Comparison of ENCODE assay signal across 9 cellular contexts in genomic region chr14:76376001-76376404, GRCh38. TPM values are rescaled to one million over a fixed set of nuclear protein-coding genes. Genes with fewer than 3 reads are reported as not detected.
DNase-seq lines count a peak whose midpoint lies in the region; ATAC-seq and TF ChIP-seq lines count a peak whose summit lies in the region.
"Had no signal": no experiment of that assay in that cellular context is flagged by ENCODE, and none has a peak within 500 bp of the region (broad histone marks: within the 10 kb centered on the region; RNA-seq: fewer than 3 reads in every experiment).

TSS of gene ESRRB (plus strand) at chr14:76376137. CDS start at chr14:76376402, 265 bp downstream.

- H3K36me3 Mint-ChIP-seq in natural killer cell treated with Interleukin-12 subunit alpha and Interleukin-12 subunit beta and Interleukin-15 and Interleukin-18, amount 100 ng/mL, for 72 hours = no peaks in the 10 kb centered on the region
- H3K36me3 Mint-ChIP-seq in CD4-positive, alpha-beta memory T cell = no peaks in the 10 kb centered on the region

- H3K9me3 ChIP-seq in HEK293 (ENCODE audit: control insufficient read depth, insufficient read depth, low read depth, low read length) (no peaks in the 10 kb centered on the region), SK-N-SH (no peaks in the 10 kb centered on the region), right atrium auricular region (no peaks in the 10 kb centered on the region)
- H3K9me3 ChIP-seq in CD4-positive, alpha-beta memory T cell (ENCODE audit: control insufficient read depth in 1 of 2, low read length in 2 of 2) = no peaks in the 10 kb centered on the region

- peak within 1 kb of the TSS; percentile 72 for H3K4me2 ChIP-seq in SK-N-SH

- 7% methylated on average over 16 of the region's 25 CpGs for WGBS in SK-N-SH (ENCODE audit: low lambda C conversion rate)

- no peak within 1 kb of the TSS for H3K27ac Mint-ChIP-seq in natural killer cell treated with Interleukin-12 subunit alpha and Interleukin-12 subunit beta and Interleukin-15 and Interleukin-18, amount 100 ng/mL, for 72 hours
- no peak within 1 kb of the TSS for H3K27ac Mint-ChIP-seq in CD4-positive, alpha-beta memory T cell

- CTCF ChIA-PET in HEK293 (lab: Yijun Ruan, JAX) (interaction anchor here (0.6 to 1.1 kb wide), 3 partner anchors 320 to 561 kb away, joined by 3 to 4 read pairs (median 3); no protein-coding TSS in a partner anchor), SK-N-SH (lab: Yijun Ruan, JAX) (interaction anchor here (1.1 to 3.6 kb wide), 3 partner anchors 11 to 325 kb away, joined by 8 to 13 read pairs (median 10); no protein-coding TSS in a partner anchor)
- CTCF ChIA-PET in CD4-positive, alpha-beta memory T cell (lab: Charles Lee; ENCODE audit: partially characterized antibody) = no interaction called here

- H3K27me3 ChIP-seq in SK-N-SH (ENCODE audit: insufficient read depth) = peaks cover 85% of the 10 kb centered on the region
- H3K27me3 ChIP-seq in right atrium auricular region = peaks cover 6 to 15% of the 10 kb centered on the region in 2 donors
- H3K27me3 ChIP-seq in CD4-positive, alpha-beta memory T cell (ENCODE audit: insufficient read depth, low read length) = peaks cover 13% of the 10 kb centered on the region

- H3K9ac ChIP-seq in SK-N-SH = no peak within 1 kb of the TSS

- H3K9me3 Mint-ChIP-seq in natural killer cell treated with Interleukin-12 subunit alpha and Interleukin-12 subunit beta and Interleukin-15 and Interleukin-18, amount 100 ng/mL, for 72 hours = no peaks in the 10 kb centered on the region
- H3K9me3 Mint-ChIP-seq in CD4-positive, alpha-beta memory T cell = peaks cover 0 to 4% (median 0%) of the 10 kb centered on the region in 8 donors

- in situ Hi-C loops in GM13977 (cut with MboI; ENCODE audit: low pct_unique_long_range_greater_than_20kb, low sequenced_read_pairs, unreplicated experiment) = loop anchor here (25.0 kb wide), 1 partner anchor 664 kb away; no protein-coding TSS in a partner anchor

- DNase-seq in SK-N-SH = peak; percentile 54
- no peak for DNase-seq in right atrium auricular region (ENCODE audit: low spot score)
- peak; percentile 13 for DNase-seq in renal cortical epithelial cell (ENCODE audit: low read depth)
- no peak for DNase-seq in activated CD4-positive, alpha-beta T cell treated with anti-CD3 and anti-CD28 coated beads for 48 hours
- DNase-seq in natural killer cell treated with Interleukin-12 subunit alpha and Interleukin-12 subunit beta and Interleukin-15 and Interleukin-18, amount 100 ng/mL, for 72 hours (ENCODE audit: low spot score) = no peak
- no peak for DNase-seq in CD4-positive, alpha-beta memory T cell
- DNase-seq in GM13977 (ENCODE audit: low spot score) = no peak

- H3K36me3 ChIP-seq in HEK293 (ENCODE audit: control insufficient read depth in 2 of 2, insufficient read depth in 1 of 2, low read length in 2 of 2) = no peaks in the 10 kb centered on the region
- H3K36me3 ChIP-seq in SK-N-SH (replicated peaks in 1 of 2; ENCODE audit: control insufficient read depth in 1 of 2, insufficient read depth in 2 of 2, low read length in 1 of 2) = no peaks in the 10 kb centered on the region
- H3K36me3 ChIP-seq in right atrium auricular region = no peaks in the 10 kb centered on the region
- H3K36me3 ChIP-seq in CD4-positive, alpha-beta memory T cell (ENCODE audit: insufficient read depth, low read length) = no peaks in the 10 kb centered on the region

- no peaks in the 10 kb centered on the region for H3F3A ChIP-seq in SK-N-SH (replicated peaks; ENCODE audit: insufficient read depth)

- TF ChIP-seq EP300 in SK-N-SH (IDR thresholded peaks at IDR 0.05; ENCODE audit: borderline replicate concordance in 1 of 2, low read depth in 1 of 2, low read length in 1 of 2) = no peak

- H3K4me3 Mint-ChIP-seq in natural killer cell treated with Interleukin-12 subunit alpha and Interleukin-12 subunit beta and Interleukin-15 and Interleukin-18, amount 100 ng/mL, for 72 hours = no peak within 1 kb of the TSS
- H3K4me3 Mint-ChIP-seq in CD4-positive, alpha-beta memory T cell = peak within 1 kb of the TSS in 1 of 8 donors; percentile 60

- no peaks in the 10 kb centered on the region for H3K79me2 ChIP-seq in SK-N-SH (ENCODE audit: insufficient read depth)

- no peak for TF ChIP-seq CTCF in HEK293 (tag by site-specific recombination; IDR thresholded peaks at IDR 0.05)
- no peak for TF ChIP-seq CTCF in SK-N-SH (IDR thresholded peaks at IDR 0.05)
- TF ChIP-seq CTCF in right atrium auricular region (IDR thresholded peaks at IDR 0.05) = no peak
- no peak for TF ChIP-seq CTCF in GM13977 (IDR thresholded peaks at IDR 0.05; ENCODE audit: extremely low read depth, insufficient read depth, missing control alignments)

- no peaks in the 10 kb centered on the region for H3K4me1 Mint-ChIP-seq in natural killer cell treated with Interleukin-12 subunit alpha and Interleukin-12 subunit beta and Interleukin-15 and Interleukin-18, amount 100 ng/mL, for 72 hours (ENCODE audit: low read depth in 2 of 2)
- H3K4me1 Mint-ChIP-seq in CD4-positive, alpha-beta memory T cell = peaks cover 0 to 2% (median 0%) of the 10 kb centered on the region in 4 donors

- peak within 1 kb of the TSS; percentile 63; the same call in 1 of the 2 replicates for H2AFZ ChIP-seq in SK-N-SH (ENCODE audit: low read depth)

- H3K27ac ChIP-seq in HEK293 (ENCODE audit: extremely low read depth, low read depth, low read length) (no peak within 1 kb of the TSS; the same call in 1 of the 2 replicates), SK-N-SH (ENCODE audit: low read depth in 2 of 2, low read length in 1 of 2) (no peak within 1 kb of the TSS), right atrium auricular region (no peak within 1 kb of the TSS)
- H3K27ac ChIP-seq in CD4-positive, alpha-beta memory T cell (ENCODE audit: low read depth, low read length) = no peak within 1 kb of the TSS

- H3K4me1 ChIP-seq in HEK293 (ENCODE audit: control insufficient read depth, insufficient read depth, low read length) = peaks cover 6% of the 10 kb centered on the region
- peaks cover 3 to 6% of the 10 kb centered on the region in 2 experiments; a peak in 2 of 4 replicates for H3K4me1 ChIP-seq in SK-N-SH (ENCODE audit: control insufficient read depth in 1 of 2, insufficient read depth in 2 of 2, low read depth in 1 of 2, low read length in 1 of 2)
- H3K4me1 ChIP-seq in right atrium auricular region = peaks cover 0 to 15% of the 10 kb centered on the region in 2 donors
- no peaks in the 10 kb centered on the region for H3K4me1 ChIP-seq in CD4-positive, alpha-beta memory T cell (ENCODE audit: insufficient read depth, low read length)

- POLR2A ChIA-PET in HEK293 (lab: Yijun Ruan, JAX) = no interaction called here
- POLR2A ChIA-PET in SK-N-SH (lab: Yijun Ruan, JAX) = interaction anchor here (0.6 kb wide), 1 partner anchor 206 kb away, joined by 7 read pairs; no protein-coding TSS in a partner anchor
- POLR2A ChIA-PET in CD4-positive, alpha-beta memory T cell (lab: Charles Lee; ENCODE audit: partially characterized antibody) = no interaction called here

- peaks cover 46 to 54% of the 10 kb centered on the region in 2 donors for H3K27me3 Mint-ChIP-seq in natural killer cell treated with Interleukin-12 subunit alpha and Interleukin-12 subunit beta and Interleukin-15 and Interleukin-18, amount 100 ng/mL, for 72 hours
- peaks cover 40 to 66% of the 10 kb centered on the region in 2 donors for H3K27me3 Mint-ChIP-seq in CD4-positive, alpha-beta memory T cell

- H3K4me3 ChIP-seq in HEK293 (ENCODE audit: low read depth, low read length) (peak within 1 kb of the TSS; percentile 46), SK-N-SH (ENCODE audit: low read depth in 2 of 2, low read length in 1 of 2) (peak within 1 kb of the TSS; percentile 42 to 55), right atrium auricular region (peak within 1 kb of the TSS; percentile 0 to 33)
- no peak within 1 kb of the TSS for H3K4me3 ChIP-seq in CD4-positive, alpha-beta memory T cell (ENCODE audit: low read length in 2 of 2)

- H4K20me1 ChIP-seq in SK-N-SH (ENCODE audit: insufficient read depth) = no peaks in the 10 kb centered on the region

- TF ChIP-seq RAD21 in SK-N-SH (IDR thresholded peaks at IDR 0.05; ENCODE audit: low read length) = no peak

- intact Hi-C loops in CD4-positive, alpha-beta memory T cell (cut with micrococcal nuclease) = no loop called here

- H3K9me2 ChIP-seq in SK-N-SH = no peaks in the 10 kb centered on the region

- no peak for ATAC-seq in natural killer cell treated with Interleukin-12 subunit alpha and Interleukin-12 subunit beta and Interleukin-15 and Interleukin-18, amount 100 ng/mL, for 72 hours
- ATAC-seq: activated CD4-positive, CD25-positive, alpha-beta regulatory T cell treated with anti-CD3 and anti-CD28 coated beads, Interleukin-2, amount 50 U/mL, for 24 hours had no signal

TF ChIP-seq in HEK293, 187 proteins besides CTCF, POLR2A, EP300 and RAD21 (continues in another document):
- TF ChIP-seq ZNF157 (tag by site-specific recombination; IDR thresholded peaks at IDR 0.05) (no peak), KLF10 (tag by site-specific recombination; IDR thresholded peaks at IDR 0.05) (peak; percentile 90), ZNF341 (tag by site-specific recombination; IDR thresholded peaks at IDR 0.05; ENCODE audit: low read depth) (peak; percentile 71), GLIS2 (tag by site-specific recombination; IDR thresholded peaks at IDR 0.05) (peak; percentile 59), ZBTB17 (tag by site-specific recombination; IDR thresholded peaks at IDR 0.05) (peak; percentile 86)

TF ChIP-seq in SK-N-SH, 30 proteins besides CTCF, POLR2A, EP300 and RAD21 (continues in another document):
- TF ChIP-seq YY1 (IDR thresholded peaks at IDR 0.05; ENCODE audit: low read depth) (no peak), RCOR1 (IDR thresholded peaks at IDR 0.05; ENCODE audit: low read length) (no peak), GABPA (IDR thresholded peaks at IDR 0.05; ENCODE audit: low read depth) (no peak), JUND (IDR thresholded peaks at IDR 0.05) (no peak), FOXJ3 (CRISPR knock-in tag; IDR thresholded peaks at IDR 0.05) (no peak), USF1 (IDR thresholded peaks at IDR 0.05; ENCODE audit: borderline replicate concordance, low read depth) (no peak)

RNA-seq across cellular contexts. Expression of gene ESRRB, which starts in this region (rescaled TPM):
- polyA plus RNA-seq in SK-N-SH (2012; rRNA removed) = 0.05 and 0.06 TPM in 2 replicates
- polyA plus RNA-seq in SK-N-SH (2012; cell fraction: cytosol; rRNA removed) = 0.04 TPM in 1 of 2 replicates, not detected in the other
- 0.11 and 0.14 TPM in 2 replicates for polyA plus RNA-seq in SK-N-SH (2012; cell fraction: nucleus; rRNA removed)
- total RNA-seq in right atrium auricular region (10 to 100 TPM; 10.0 to 14.8 TPM), renal cortical epithelial cell (not detected in 2 replicates)
- total RNA-seq in natural killer cell treated with Interleukin-12 subunit alpha and Interleukin-12 subunit beta and Interleukin-15 and Interleukin-18, amount 100 ng/mL, for 72 hours = under 1 TPM in 1 of 2 donors, not detected in 1; 0.33 TPM
- total RNA-seq in CD4-positive, alpha-beta memory T cell = under 1 TPM in 1 of 2 experiments, not detected in 1; 0.09 TPM
- polyA plus RNA-seq in CD4-positive, alpha-beta memory T cell = not detected

Comparison
In these comparisons a context has a peak if more than half of its experiments do, and no peak if none do; other contexts are left out.
1. RNA of gene ESRRB (total RNA-seq): 10.0 to 14.8 TPM in right atrium auricular region; 0.33 TPM in natural killer cell treated with Interleukin-12 subunit alpha and Interleukin-12 subunit beta and Interleukin-15 and Interleukin-18, amount 100 ng/mL, for 72 hours, 0.09 TPM in CD4-positive, alpha-beta memory T cell and not detected in renal cortical epithelial cell; every median in the first group is over 4 times any median in the second.
2. Peak in DNase-seq, H3K4me3 ChIP-seq and H3K4me2 ChIP-seq in SK-N-SH; RNA of the gene not detected or under 1 TPM.
3. Peak in DNase-seq in renal cortical epithelial cell; RNA of the gene not detected or under 1 TPM.
4. H3K4me3 ChIP-seq: peak in HEK293 (single experiment) and right atrium auricular region (2 of 2); none in CD4-positive, alpha-beta memory T cell (0 of 2).